1 cellular context compared by ENCODE assay signal in the genomic region with DNA sequence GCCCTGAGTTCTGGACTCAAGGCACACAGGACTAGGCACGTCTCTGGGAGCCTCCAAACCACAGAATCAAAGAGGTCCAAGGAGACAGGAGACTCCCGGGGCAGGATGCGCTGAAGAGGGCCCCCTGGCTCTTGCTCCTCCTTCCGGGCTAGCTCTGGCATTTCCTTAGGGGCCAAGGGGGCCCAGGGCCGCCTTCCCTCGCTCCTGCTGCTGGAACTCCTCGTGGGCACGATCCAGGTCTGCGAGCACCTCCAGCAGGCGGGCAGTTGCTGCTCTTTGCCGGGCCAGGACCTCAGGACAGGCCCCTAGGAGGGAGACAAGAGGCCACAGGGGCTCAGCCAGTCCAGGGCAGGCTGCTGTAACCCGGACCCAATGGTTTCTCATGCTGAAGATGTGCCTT.
TF ChIP-seq lines count a peak whose summit lies in the region.

No MANE protein-coding gene starts in this region.

TF ChIP-seq in WTC11, 78 proteins besides CTCF, POLR2A, EP300 and RAD21 (continued from another document):
- TF ChIP-seq, protein P1, sequence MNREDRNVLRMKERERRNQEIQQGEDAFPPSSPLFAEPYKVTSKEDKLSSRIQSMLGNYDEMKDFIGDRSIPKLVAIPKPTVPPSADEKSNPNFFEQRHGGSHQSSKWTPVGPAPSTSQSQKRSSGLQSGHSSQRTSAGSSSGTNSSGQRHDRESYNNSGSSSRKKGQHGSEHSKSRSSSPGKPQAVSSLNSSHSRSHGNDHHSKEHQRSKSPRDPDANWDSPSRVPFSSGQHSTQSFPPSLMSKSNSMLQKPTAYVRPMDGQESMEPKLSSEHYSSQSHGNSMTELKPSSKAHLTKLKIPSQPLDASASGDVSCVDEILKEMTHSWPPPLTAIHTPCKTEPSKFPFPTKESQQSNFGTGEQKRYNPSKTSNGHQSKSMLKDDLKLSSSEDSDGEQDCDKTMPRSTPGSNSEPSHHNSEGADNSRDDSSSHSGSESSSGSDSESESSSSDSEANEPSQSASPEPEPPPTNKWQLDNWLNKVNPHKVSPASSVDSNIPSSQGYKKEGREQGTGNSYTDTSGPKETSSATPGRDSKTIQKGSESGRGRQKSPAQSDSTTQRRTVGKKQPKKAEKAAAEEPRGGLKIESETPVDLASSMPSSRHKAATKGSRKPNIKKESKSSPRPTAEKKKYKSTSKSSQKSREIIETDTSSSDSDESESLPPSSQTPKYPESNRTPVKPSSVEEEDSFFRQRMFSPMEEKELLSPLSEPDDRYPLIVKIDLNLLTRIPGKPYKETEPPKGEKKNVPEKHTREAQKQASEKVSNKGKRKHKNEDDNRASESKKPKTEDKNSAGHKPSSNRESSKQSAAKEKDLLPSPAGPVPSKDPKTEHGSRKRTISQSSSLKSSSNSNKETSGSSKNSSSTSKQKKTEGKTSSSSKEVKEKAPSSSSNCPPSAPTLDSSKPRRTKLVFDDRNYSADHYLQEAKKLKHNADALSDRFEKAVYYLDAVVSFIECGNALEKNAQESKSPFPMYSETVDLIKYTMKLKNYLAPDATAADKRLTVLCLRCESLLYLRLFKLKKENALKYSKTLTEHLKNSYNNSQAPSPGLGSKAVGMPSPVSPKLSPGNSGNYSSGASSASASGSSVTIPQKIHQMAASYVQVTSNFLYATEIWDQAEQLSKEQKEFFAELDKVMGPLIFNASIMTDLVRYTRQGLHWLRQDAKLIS (CRISPR knock-in tag; IDR thresholded peaks at IDR 0.05; ENCODE audit: borderline replicate concordance), result no peak
- TF ChIP-seq, protein P2, sequence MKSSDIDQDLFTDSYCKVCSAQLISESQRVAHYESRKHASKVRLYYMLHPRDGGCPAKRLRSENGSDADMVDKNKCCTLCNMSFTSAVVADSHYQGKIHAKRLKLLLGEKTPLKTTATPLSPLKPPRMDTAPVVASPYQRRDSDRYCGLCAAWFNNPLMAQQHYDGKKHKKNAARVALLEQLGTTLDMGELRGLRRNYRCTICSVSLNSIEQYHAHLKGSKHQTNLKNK (CRISPR knock-in tag; IDR thresholded peaks at IDR 0.05), result no peak
- TF ChIP-seq IRF2 (CRISPR knock-in tag; IDR thresholded peaks at IDR 0.05; ENCODE audit: borderline replicate concordance, low read depth), result no peak
- no peak for TF ChIP-seq CREB1 (CRISPR knock-in tag; IDR thresholded peaks at IDR 0.05)
- TF ChIP-seq, protein P3, sequence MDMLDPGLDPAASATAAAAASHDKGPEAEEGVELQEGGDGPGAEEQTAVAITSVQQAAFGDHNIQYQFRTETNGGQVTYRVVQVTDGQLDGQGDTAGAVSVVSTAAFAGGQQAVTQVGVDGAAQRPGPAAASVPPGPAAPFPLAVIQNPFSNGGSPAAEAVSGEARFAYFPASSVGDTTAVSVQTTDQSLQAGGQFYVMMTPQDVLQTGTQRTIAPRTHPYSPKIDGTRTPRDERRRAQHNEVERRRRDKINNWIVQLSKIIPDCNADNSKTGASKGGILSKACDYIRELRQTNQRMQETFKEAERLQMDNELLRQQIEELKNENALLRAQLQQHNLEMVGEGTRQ (CRISPR knock-in tag; IDR thresholded peaks at IDR 0.05), result no peak
- no peak for TF ChIP-seq ELF4 (CRISPR knock-in tag; IDR thresholded peaks at IDR 0.05; ENCODE audit: low read depth)
- TF ChIP-seq, protein P4, sequence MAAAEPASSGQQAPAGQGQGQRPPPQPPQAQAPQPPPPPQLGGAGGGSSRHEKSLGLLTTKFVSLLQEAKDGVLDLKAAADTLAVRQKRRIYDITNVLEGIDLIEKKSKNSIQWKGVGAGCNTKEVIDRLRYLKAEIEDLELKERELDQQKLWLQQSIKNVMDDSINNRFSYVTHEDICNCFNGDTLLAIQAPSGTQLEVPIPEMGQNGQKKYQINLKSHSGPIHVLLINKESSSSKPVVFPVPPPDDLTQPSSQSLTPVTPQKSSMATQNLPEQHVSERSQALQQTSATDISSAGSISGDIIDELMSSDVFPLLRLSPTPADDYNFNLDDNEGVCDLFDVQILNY (CRISPR knock-in tag; IDR thresholded peaks at IDR 0.05), result no peak
- TF ChIP-seq JAZF1 (CRISPR knock-in tag; IDR thresholded peaks at IDR 0.05), result no peak
- TF ChIP-seq NFYB (CRISPR knock-in tag; conservative IDR thresholded peaks at IDR 0.05; ENCODE audit: low read depth), result no peak
- no peak for TF ChIP-seq NR2C2 (CRISPR knock-in tag; IDR thresholded peaks at IDR 0.05)
- TF ChIP-seq, protein P5, sequence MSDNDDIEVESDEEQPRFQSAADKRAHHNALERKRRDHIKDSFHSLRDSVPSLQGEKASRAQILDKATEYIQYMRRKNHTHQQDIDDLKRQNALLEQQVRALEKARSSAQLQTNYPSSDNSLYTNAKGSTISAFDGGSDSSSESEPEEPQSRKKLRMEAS (CRISPR knock-in tag; IDR thresholded peaks at IDR 0.05), result no peak
- no peak for TF ChIP-seq OVOL2 (CRISPR knock-in tag; IDR thresholded peaks at IDR 0.05; ENCODE audit: borderline replicate concordance)
- TF ChIP-seq, protein P6, sequence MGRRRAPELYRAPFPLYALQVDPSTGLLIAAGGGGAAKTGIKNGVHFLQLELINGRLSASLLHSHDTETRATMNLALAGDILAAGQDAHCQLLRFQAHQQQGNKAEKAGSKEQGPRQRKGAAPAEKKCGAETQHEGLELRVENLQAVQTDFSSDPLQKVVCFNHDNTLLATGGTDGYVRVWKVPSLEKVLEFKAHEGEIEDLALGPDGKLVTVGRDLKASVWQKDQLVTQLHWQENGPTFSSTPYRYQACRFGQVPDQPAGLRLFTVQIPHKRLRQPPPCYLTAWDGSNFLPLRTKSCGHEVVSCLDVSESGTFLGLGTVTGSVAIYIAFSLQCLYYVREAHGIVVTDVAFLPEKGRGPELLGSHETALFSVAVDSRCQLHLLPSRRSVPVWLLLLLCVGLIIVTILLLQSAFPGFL (CRISPR knock-in tag; IDR thresholded peaks at IDR 0.05; ENCODE audit: borderline replicate concordance), result no peak
- TF ChIP-seq, protein P7, sequence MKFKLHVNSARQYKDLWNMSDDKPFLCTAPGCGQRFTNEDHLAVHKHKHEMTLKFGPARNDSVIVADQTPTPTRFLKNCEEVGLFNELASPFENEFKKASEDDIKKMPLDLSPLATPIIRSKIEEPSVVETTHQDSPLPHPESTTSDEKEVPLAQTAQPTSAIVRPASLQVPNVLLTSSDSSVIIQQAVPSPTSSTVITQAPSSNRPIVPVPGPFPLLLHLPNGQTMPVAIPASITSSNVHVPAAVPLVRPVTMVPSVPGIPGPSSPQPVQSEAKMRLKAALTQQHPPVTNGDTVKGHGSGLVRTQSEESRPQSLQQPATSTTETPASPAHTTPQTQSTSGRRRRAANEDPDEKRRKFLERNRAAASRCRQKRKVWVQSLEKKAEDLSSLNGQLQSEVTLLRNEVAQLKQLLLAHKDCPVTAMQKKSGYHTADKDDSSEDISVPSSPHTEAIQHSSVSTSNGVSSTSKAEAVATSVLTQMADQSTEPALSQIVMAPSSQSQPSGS (CRISPR knock-in tag; IDR thresholded peaks at IDR 0.05; ENCODE audit: borderline replicate concordance, low read depth), result no peak
